ENCODE assay signal across 1 cellular context in the genomic region with DNA sequence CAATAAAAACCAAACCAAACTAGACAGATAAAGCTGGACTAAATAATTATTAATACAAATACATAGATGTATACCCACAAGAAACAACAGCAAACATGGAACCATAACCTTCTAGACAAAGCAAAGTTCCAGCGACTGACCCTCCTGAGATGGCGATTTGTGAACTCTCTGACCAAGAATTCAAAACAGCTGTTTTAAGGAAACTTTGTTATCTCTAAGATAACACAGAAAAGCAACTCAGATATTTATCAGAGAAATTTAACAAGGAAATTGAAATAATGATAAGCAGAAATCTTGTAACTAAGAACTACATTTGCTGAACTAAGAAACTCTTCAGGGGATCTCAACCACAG.
TF ChIP-seq lines count a peak whose summit lies in the region.

No MANE protein-coding gene starts in this region.

TF ChIP-seq in IMR-90, 13 proteins besides CTCF, POLR2A, EP300 and RAD21:
- no peak for TF ChIP-seq FOS (IDR thresholded peaks at IDR 0.05; ENCODE audit: low read depth, low read length)
- no peak for TF ChIP-seq MAFK (IDR thresholded peaks at IDR 0.05; ENCODE audit: low read depth, low read length)
- TF ChIP-seq CEBPB (IDR thresholded peaks at IDR 0.05; ENCODE audit: low read depth, low read length): no peak
- TF ChIP-seq MAZ (IDR thresholded peaks at IDR 0.05; ENCODE audit: borderline replicate concordance, low read depth, low read length): no peak
- TF ChIP-seq RCOR1 (IDR thresholded peaks at IDR 0.05; ENCODE audit: insufficient replicate concordance, low read length): no peak
